In genomic region chr2:180191352-180192124, GRCh38 we compare ENCODE assay signal across 17 cellular contexts.
DNase-seq lines count a peak whose midpoint lies in the region; ATAC-seq, FAIRE-seq and TF ChIP-seq lines count a peak whose summit lies in the region.
"Had no signal": no experiment of that assay in that cellular context is flagged by ENCODE, and none has a peak within 500 bp of the region (broad histone marks: within the 10 kb centered on the region; RNA-seq: fewer than 3 reads in every experiment).

No MANE protein-coding gene starts in this region.

- peaks cover 6% of the 10 kb centered on the region; the same call in 1 of the 3 replicates for H3K9me3 Mint-ChIP-seq in GM23338

- no peak for TF ChIP-seq EP300 in tibial nerve (IDR thresholded peaks at IDR 0.05)

- in situ Hi-C loops in SK-MEL-5 (cut with HindIII; ENCODE audit: low pct_unique_long_range_greater_than_20kb, low sequenced_read_pairs) = no loop called here

- TF ChIP-seq CTCF in GM23338 (conservative IDR thresholded peaks at IDR 0.05; ENCODE audit: low read depth in 2 of 2) (no peak), fibroblast of the aortic adventitia (IDR thresholded peaks at IDR 0.05; ENCODE audit: insufficient read depth, low read length) (no peak), pancreas (IDR thresholded peaks at IDR 0.05) (no peak), tibial nerve (IDR thresholded peaks at IDR 0.05) (no peak)

- H3K9me3 ChIP-seq in pancreas (no peaks in the 10 kb centered on the region), tibial nerve (no peaks in the 10 kb centered on the region)
- H3K9me3 ChIP-seq: BLaER1 had no signal

- H3K27ac ChIP-seq in GM23338 (ENCODE audit: low read depth) = no peak overlapping the region; the same call in 1 of the 2 replicates
- H3K27ac ChIP-seq in pancreas = no peak overlapping the region
- no peak overlapping the region for H3K27ac ChIP-seq in tibial nerve
- H3K27ac ChIP-seq: BLaER1, coronary artery had no signal

- H3K36me3 Mint-ChIP-seq in GM23338 (ENCODE audit: low read depth) = peaks cover 7% of the 10 kb centered on the region; the same call in 2 of the 3 replicates

- 31 to 36% methylated on average over 11 of the region's 11 CpGs for WGBS in pancreas, 2 donors
- WGBS in tibial nerve, 2 donors = 30 to 42% methylated on average over 11 of the region's 11 CpGs

- H3K4me1 ChIP-seq in GM23338 (ENCODE audit: insufficient read depth) (peaks cover 10% of the 10 kb centered on the region; the same call in 1 of the 2 replicates), pancreas (no peaks in the 10 kb centered on the region), tibial nerve (peaks cover 0 to 6% (median 0%) of the 10 kb centered on the region in 4 donors)
- H3K4me1 ChIP-seq: BLaER1 had no signal

- no peaks in the 10 kb centered on the region for H3K9me2 ChIP-seq in GM23338 (ENCODE audit: insufficient read depth)

- no peaks in the 10 kb centered on the region for H3K36me3 ChIP-seq in GM23338 (ENCODE audit: insufficient read depth)
- no peaks in the 10 kb centered on the region for H3K36me3 ChIP-seq in pancreas
- no peaks in the 10 kb centered on the region for H3K36me3 ChIP-seq in tibial nerve
- H3K36me3 ChIP-seq: BLaER1 had no signal

- no peak for TF ChIP-seq POLR2A in tibial nerve (IDR thresholded peaks at IDR 0.05)

- H3K27me3 ChIP-seq in GM23338 (ENCODE audit: insufficient read depth) (no peaks in the 10 kb centered on the region), pancreas (no peaks in the 10 kb centered on the region), tibial nerve (no peaks in the 10 kb centered on the region)
- H3K27me3 ChIP-seq: BLaER1 had no signal

- H3K4me2 ChIP-seq in GM23338 = no peak overlapping the region
- H3K4me2 ChIP-seq: BLaER1 had no signal

- intact Hi-C loops in pancreas (cut with DNase I) = no loop called here

- DNase-seq in GM23338 (ENCODE audit: low spot score) (no peak), SK-MEL-5 (ENCODE audit: low read depth, low spot score) (peak; percentile 52), fibroblast of the aortic adventitia (ENCODE audit: low read depth) (peak; percentile 49), pancreas (no peak), H4 (ENCODE audit: low spot score) (no peak), tibial nerve (ENCODE audit: low spot score in 2 of 2) (no peak)
- DNase-seq: activated CD4-positive, CD25-positive, alpha-beta regulatory T cell; activated effector memory CD4-positive, alpha-beta T cell treated with Interleukin-2 at 50 U/mL for 16 hours; erythroblast; left colon; MV-4-11; NCI-H2107; T-helper 1 cell had no signal

- ATAC-seq in GM23338 = no peak
- peak in 3 of 4 donors; percentile 24 to 55 (median 41) for ATAC-seq in pancreas
- no peak for ATAC-seq in GM21717 (IDR thresholded peaks at IDR 0.05; ENCODE audit: unreplicated experiment)
- ATAC-seq in HG03520 (IDR thresholded peaks at IDR 0.05; ENCODE audit: unreplicated experiment) = no peak
- ATAC-seq: left colon had no signal

- no peaks in the 10 kb centered on the region for H3K27me3 Mint-ChIP-seq in GM23338 (ENCODE audit: insufficient read depth, low read depth, poor library complexity)

- peak overlapping the region; percentile 11; the same call in 1 of the 2 replicates for H2AFZ ChIP-seq in GM23338

- FAIRE-seq in pancreas (lab: Jason Lieb, UNC) = no peak

- H3K4me1 Mint-ChIP-seq in GM23338 = peaks cover 11% of the 10 kb centered on the region

- H3K4me3 ChIP-seq in GM23338 = no peak overlapping the region
- no peak overlapping the region for H3K4me3 ChIP-seq in fibroblast of the aortic adventitia (ENCODE audit: low read depth, low read length)
- no peak overlapping the region for H3K4me3 ChIP-seq in pancreas
- no peak overlapping the region for H3K4me3 ChIP-seq in tibial nerve
- H3K4me3 ChIP-seq: BLaER1, coronary artery had no signal

- no peaks in the 10 kb centered on the region for H3K79me2 ChIP-seq in GM23338 (replicated peaks; ENCODE audit: insufficient read depth)

- no peaks in the 10 kb centered on the region for H4K20me1 ChIP-seq in GM23338 (replicated peaks; ENCODE audit: insufficient read depth)
- H4K20me1 ChIP-seq: BLaER1 had no signal

- no peak overlapping the region for H3K4me3 Mint-ChIP-seq in GM23338

- H3F3A ChIP-seq in GM23338 (replicated peaks; ENCODE audit: low read depth) = no peaks in the 10 kb centered on the region

- no peak overlapping the region for H3K27ac Mint-ChIP-seq in GM23338

TF ChIP-seq in GM23338, 12 proteins besides CTCF, POLR2A, EP300 and RAD21 (continues in another document):
- TF ChIP-seq EZH2phosphoT487 (IDR thresholded peaks at IDR 0.05; ENCODE audit: unreplicated experiment) (no peak), JUNB (IDR thresholded peaks at IDR 0.05; ENCODE audit: unreplicated experiment) (no peak), REST (IDR thresholded peaks at IDR 0.05; ENCODE audit: unreplicated experiment) (no peak)

Comparison
In these comparisons a context has a peak if more than half of its experiments do, and no peak if none do; other contexts are left out.
1. ATAC-seq: peak in pancreas (3 of 4); none in GM23338 (single experiment), GM21717 (single experiment) and HG03520 (single experiment).
2. DNase-seq: peak in SK-MEL-5 (single experiment) and fibroblast of the aortic adventitia (single experiment); none in GM23338 (single experiment), pancreas (0 of 6), H4 (single experiment) and tibial nerve (0 of 2).